In genomic region chr6:169556758-169557505, GRCh38 we compare ENCODE assay signal across 8 cellular contexts.
DNase-seq lines count a peak whose midpoint lies in the region; ATAC-seq lines count a peak whose summit lies in the region.

No MANE protein-coding gene starts in this region.

- H3K4me3 Mint-ChIP-seq in activated CD4-positive, alpha-beta T cell treated with anti-CD3 and anti-CD28 coated beads, Interleukin-2, amount 10 ng/mL, durations not matched to agents 24 days and 14 days: peak overlapping the region; percentile 39

- ATAC-seq in GM19025 (IDR thresholded peaks at IDR 0.05; ENCODE audit: low read depth, unreplicated experiment): peak; percentile 100
- ATAC-seq in HG02840 (IDR thresholded peaks at IDR 0.05; ENCODE audit: low FRiP score, unreplicated experiment): peak; percentile 100

- H3K9me3 Mint-ChIP-seq in activated CD4-positive, alpha-beta T cell treated with anti-CD3 and anti-CD28 coated beads, Interleukin-2, amount 10 ng/mL, durations not matched to agents 24 days and 14 days: no peaks in the 10 kb centered on the region

- H3K36me3 Mint-ChIP-seq in activated CD4-positive, alpha-beta T cell treated with anti-CD3 and anti-CD28 coated beads, Interleukin-2, amount 10 ng/mL, durations not matched to agents 24 days and 14 days (ENCODE audit: low read depth): no peaks in the 10 kb centered on the region

- H3K27ac Mint-ChIP-seq in activated CD4-positive, alpha-beta T cell treated with anti-CD3 and anti-CD28 coated beads, Interleukin-2, amount 10 ng/mL, durations not matched to agents 24 days and 14 days: peak overlapping the region; percentile 22

- H3K4me1 Mint-ChIP-seq in activated CD4-positive, alpha-beta T cell treated with anti-CD3 and anti-CD28 coated beads, Interleukin-2, amount 10 ng/mL, durations not matched to agents 24 days and 14 days: peaks cover 11% of the 10 kb centered on the region

- intact Hi-C loops in activated CD4-positive, alpha-beta T cell treated with anti-CD3 and anti-CD28 coated beads, Interleukin-2, amount 10 ng/mL, durations not matched to agents 24 days and 14 days (cut with micrococcal nuclease): loop anchor here (1.0 to 2.0 kb wide), 2 partner anchors 27 to 146 kb away; partner anchors contain the start of genes C6orf120 and WDR27

- DNase-seq in activated CD4-positive, alpha-beta T cell treated with anti-CD3 and anti-CD28 coated beads, Interleukin-2, amount 10 ng/mL, durations not matched to agents 24 days and 14 days: peak; percentile 74
- DNase-seq in stimulated activated CD4-positive, alpha-beta T cell treated with anti-CD3 and anti-CD28 coated beads, Interleukin-4, amount 100 ng/mL, for 24 hours: peak; percentile 53
- no peak for DNase-seq in COLO668 (lab: John Stamatoyannopoulos, UW; ENCODE audit: unreplicated experiment)
- no peak for DNase-seq in GOT3 (lab: John Stamatoyannopoulos, UW)
- DNase-seq in hippocampal formation (lab: John Stamatoyannopoulos, UW): no peak
- no peak for DNase-seq in islet precursor cell

- peaks cover 26% of the 10 kb centered on the region for H3K27me3 Mint-ChIP-seq in activated CD4-positive, alpha-beta T cell treated with anti-CD3 and anti-CD28 coated beads, Interleukin-2, amount 10 ng/mL, durations not matched to agents 24 days and 14 days

Comparison
In these comparisons a context has a peak if more than half of its experiments do, and no peak if none do; other contexts are left out.
1. DNase-seq: peak in activated CD4-positive, alpha-beta T cell treated with anti-CD3 and anti-CD28 coated beads, Interleukin-2, amount 10 ng/mL, durations not matched to agents 24 days and 14 days (single experiment) and stimulated activated CD4-positive, alpha-beta T cell treated with anti-CD3 and anti-CD28 coated beads, Interleukin-4, amount 100 ng/mL, for 24 hours (single experiment); none in COLO668 (single experiment), GOT3 (single experiment), hippocampal formation (0 of 2) and islet precursor cell (single experiment).